1 cellular context compared by ENCODE assay signal in genomic region chr22:35292786-35293185, GRCh38.
TF ChIP-seq lines count a peak whose summit lies in the region.

No MANE protein-coding gene starts in this region.

TF ChIP-seq in IMR-90, 13 proteins besides CTCF, POLR2A, EP300 and RAD21:
- TF ChIP-seq FOS (IDR thresholded peaks at IDR 0.05; ENCODE audit: low read depth, low read length) (no peak), NFE2L2 (IDR thresholded peaks at IDR 0.05; ENCODE audit: low read depth, low read length) (no peak), RCOR1 (IDR thresholded peaks at IDR 0.05; ENCODE audit: insufficient replicate concordance, low read length) (no peak), MAZ (IDR thresholded peaks at IDR 0.05; ENCODE audit: borderline replicate concordance, low read depth, low read length) (no peak), SMC3 (IDR thresholded peaks at IDR 0.05; ENCODE audit: low read depth, low read length) (no peak), CHD1 (IDR thresholded peaks at IDR 0.05; ENCODE audit: low read depth, low read length) (no peak)
